22 cellular contexts compared by ENCODE assay signal in the genomic region with DNA sequence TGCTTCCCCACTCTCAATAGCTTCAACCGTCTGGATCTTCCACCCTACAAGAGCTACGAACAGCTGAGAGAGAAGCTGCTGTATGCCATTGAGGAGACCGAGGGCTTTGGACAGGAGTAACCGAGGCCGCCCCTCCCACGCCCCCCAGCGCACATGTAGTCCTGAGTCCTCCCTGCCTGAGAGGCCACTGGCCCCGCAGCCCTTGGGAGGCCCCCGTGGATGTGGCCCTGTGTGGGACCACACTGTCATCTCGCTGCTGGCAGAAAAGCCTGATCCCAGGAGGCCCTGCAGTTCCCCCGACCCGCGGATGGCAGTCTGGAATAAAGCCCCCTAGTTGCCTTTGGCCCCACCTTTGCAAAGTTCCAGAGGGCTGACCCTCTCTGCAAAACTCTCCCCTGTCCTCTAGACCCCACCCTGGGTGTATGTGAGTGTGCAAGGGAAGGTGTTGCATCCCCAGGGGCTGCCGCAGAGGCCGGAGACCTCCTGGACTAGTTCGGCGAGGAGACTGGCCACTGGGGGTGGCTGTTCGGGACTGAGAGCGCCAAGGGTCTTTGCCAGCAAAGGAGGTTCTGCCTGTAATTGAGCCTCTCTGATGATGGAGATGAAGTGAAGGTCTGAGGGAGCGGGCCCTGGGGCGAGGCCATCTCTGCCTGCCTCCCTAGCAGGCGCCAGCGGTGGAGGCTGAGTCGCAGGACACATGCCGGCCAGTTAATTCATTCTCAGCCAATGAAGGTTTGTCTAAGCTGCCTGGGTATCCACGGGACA. TPM values are rescaled to one million over a fixed set of nuclear protein-coding genes. Genes with fewer than 3 reads are reported as not detected.
DNase-seq lines count a peak whose midpoint lies in the region; ATAC-seq, FAIRE-seq and TF ChIP-seq lines count a peak whose summit lies in the region.
"Had no signal": no experiment of that assay in that cellular context is flagged by ENCODE, and none has a peak within 500 bp of the region (broad histone marks: within the 10 kb centered on the region; RNA-seq: fewer than 3 reads in every experiment).

No MANE protein-coding gene starts in this region.

- no peaks in the 10 kb centered on the region for H3K9me3 Mint-ChIP-seq in naive thymus-derived CD4-positive, alpha-beta T cell

- intact Hi-C loops in K562 (cut with micrococcal nuclease) (no loop called here), posterior vena cava (cut with DNase I) (loop anchor here in 1 of 2 donors (10.0 kb wide), 1 partner anchor 1215 kb away; no protein-coding TSS in a partner anchor)
- intact Hi-C loops in naive thymus-derived CD4-positive, alpha-beta T cell (cut with micrococcal nuclease): no loop called here

- no peak overlapping the region for H3K4me2 ChIP-seq in K562 (ENCODE audit: insufficient read depth, low read length)
- H3K4me2 ChIP-seq: KMS-11 had no signal

- H4K20me1 ChIP-seq in K562 (replicated peaks; ENCODE audit: control insufficient read depth, insufficient read depth, low read length): no peaks in the 10 kb centered on the region

- peak overlapping the region in 1 of 9 donors; percentile 6 for H3K27ac Mint-ChIP-seq in naive thymus-derived CD4-positive, alpha-beta T cell
- H3K27ac Mint-ChIP-seq: CD4-positive, CD25-positive, alpha-beta regulatory T cell had no signal

- FAIRE-seq in K562 (lab: Jason Lieb, UNC): no peak
- FAIRE-seq: HepG2 had no signal

- BruUV-seq in K562 (replicated peaks; lab: Mats Ljungman, UMichigan): TSS peak; percentile 28

- DNase-seq in stimulated activated CD4-positive, alpha-beta T cell treated with anti-CD3 and anti-CD28 coated beads, Interleukin-4, amount 100 ng/mL, for 24 hours: peak; percentile 2
- no peak for DNase-seq in stimulated activated CD4-positive, alpha-beta T cell treated with anti-CD3 and anti-CD28 coated beads, Interleukin-4, amount 100 ng/mL, for 1 hour
- DNase-seq in K562 (ENCODE audit: extremely low read depth in 1 of 4, low spot score in 3 of 4) (no peak), posterior vena cava (ENCODE audit: low spot score) (peak; percentile 76), HEK293T (ENCODE audit: extremely low spot score) (no peak)
- DNase-seq in naive thymus-derived CD4-positive, alpha-beta T cell: no peak
- DNase-seq: Caco-2; CD4-positive, CD25-positive, alpha-beta regulatory T cell; GDM1; NCI-H1417; NCI-H187; NCI-H2107; NCI-H2227 treated with DMSO at 0.1 percent for 48 hours; NCI-H510A treated with DMSO at 0.1 percent for 48 hours; NCI-H82; OCI-M1; SHP77 had no signal

- TF ChIP-seq CTCF in K562 (IDR thresholded peaks at IDR 0.05 in 2 of 3, conservative IDR thresholded peaks at IDR 0.05 in 1 of 3; ENCODE audit: insufficient read depth in 2 of 3, low read depth in 1 of 3, low read length in 3 of 3): no peak

- H3K9me3 ChIP-seq in K562 (replicated peaks; ENCODE audit: control insufficient read depth, insufficient read depth, low read depth, low read length): no peaks in the 10 kb centered on the region
- H3K9me3 ChIP-seq in naive thymus-derived CD4-positive, alpha-beta T cell (ENCODE audit: control insufficient read depth in 2 of 3, low read length in 3 of 3): no peaks in the 10 kb centered on the region
- H3K9me3 ChIP-seq: Caco-2 had no signal

- TF ChIP-seq RAD21 in K562 (CRISPR knock-in tag; conservative IDR thresholded peaks at IDR 0.05 in 1 of 2, IDR thresholded peaks at IDR 0.05 in 1 of 2): no peak

- H3K9me1 ChIP-seq in K562 (ENCODE audit: control insufficient read depth, insufficient read depth, low read length): no peaks in the 10 kb centered on the region

- no peak for TF ChIP-seq POLR2A in K562 (conservative IDR thresholded peaks at IDR 0.05)

- 84% methylated on average over 22 of the region's 26 CpGs for WGBS in K562 (ENCODE audit: insufficient coverage, low coverage, missing lambda C conversion rate)

- no peak for ATAC-seq in K562
- ATAC-seq in GM21717 (IDR thresholded peaks at IDR 0.05; ENCODE audit: unreplicated experiment): no peak
- no peak for ATAC-seq in naive thymus-derived CD4-positive, alpha-beta T cell
- ATAC-seq: HepG2 had no signal

- in situ Hi-C loops in K562 (cut with MboI): loop anchor here (10.0 kb wide), 1 partner anchor 225 kb away; no protein-coding TSS in a partner anchor

- no peaks in the 10 kb centered on the region for H3K79me2 ChIP-seq in K562 (ENCODE audit: control insufficient read depth, insufficient read depth, low read length)

- H3K27me3 ChIP-seq in K562 (ENCODE audit: control insufficient read depth in 2 of 2, insufficient read depth in 2 of 2, low read length in 2 of 2): no peaks in the 10 kb centered on the region
- no peaks in the 10 kb centered on the region for H3K27me3 ChIP-seq in naive thymus-derived CD4-positive, alpha-beta T cell (ENCODE audit: control insufficient read depth in 2 of 2, insufficient read depth in 2 of 2, low read length in 2 of 2)

- H3K36me3 Mint-ChIP-seq in naive thymus-derived CD4-positive, alpha-beta T cell: peaks cover 2 to 37% (median 9%) of the 10 kb centered on the region in 5 donors

- H2AFZ ChIP-seq in K562 (ENCODE audit: low read depth, low read length): no peak overlapping the region

- H3K4me1 ChIP-seq in K562 (replicated peaks in 1 of 2; ENCODE audit: control insufficient read depth in 2 of 2, insufficient read depth in 2 of 2, low read length in 2 of 2): no peaks in the 10 kb centered on the region
- H3K4me1 ChIP-seq in naive thymus-derived CD4-positive, alpha-beta T cell (ENCODE audit: control insufficient read depth in 2 of 2, insufficient read depth in 2 of 2, low read length in 2 of 2): no peaks in the 10 kb centered on the region
- H3K4me1 ChIP-seq: Caco-2 had no signal

- H3K27me3 Mint-ChIP-seq in naive thymus-derived CD4-positive, alpha-beta T cell: no peaks in the 10 kb centered on the region
- H3K27me3 Mint-ChIP-seq: CD4-positive, CD25-positive, alpha-beta regulatory T cell had no signal

- H3K9ac ChIP-seq in K562 (ENCODE audit: insufficient read depth in 1 of 2, low read depth in 2 of 2, low read length in 2 of 2): no peak overlapping the region
- H3K9ac ChIP-seq: KMS-11 had no signal

- H3K27ac ChIP-seq in K562 (ENCODE audit: extremely low read depth, low read depth, low read length): no peak overlapping the region
- no peak overlapping the region for H3K27ac ChIP-seq in naive thymus-derived CD4-positive, alpha-beta T cell (ENCODE audit: low read depth, low read length)
- H3K27ac ChIP-seq: KMS-11 had no signal

- no peak overlapping the region for H3K4me3 Mint-ChIP-seq in naive thymus-derived CD4-positive, alpha-beta T cell
- H3K4me3 Mint-ChIP-seq: CD4-positive, CD25-positive, alpha-beta regulatory T cell had no signal

- H3K4me3 ChIP-seq in K562: no peak overlapping the region
- H3K4me3 ChIP-seq in naive thymus-derived CD4-positive, alpha-beta T cell (ENCODE audit: low read length): no peak overlapping the region

- TF ChIP-seq EP300 in K562 (IDR thresholded peaks at IDR 0.05; ENCODE audit: low read length): no peak

- peaks cover 30% of the 10 kb centered on the region; the same call in 1 of the 3 replicates for H3K36me3 ChIP-seq in K562 (ENCODE audit: control insufficient read depth, insufficient read depth, low read length)
- peaks cover 0 to 73% (median 10%) of the 10 kb centered on the region in 3 experiments for H3K36me3 ChIP-seq in naive thymus-derived CD4-positive, alpha-beta T cell (ENCODE audit: control insufficient read depth in 2 of 3, insufficient read depth in 3 of 3, low read length in 3 of 3)

- H3K4me1 Mint-ChIP-seq in naive thymus-derived CD4-positive, alpha-beta T cell: no peaks in the 10 kb centered on the region
- H3K4me1 Mint-ChIP-seq: CD4-positive, CD25-positive, alpha-beta regulatory T cell had no signal

- CTCF ChIA-PET in K562 (lab: Yijun Ruan, JAX; ENCODE audit: low intra/inter-chr PET ratio) (no interaction called here), HEK293T (lab: Yijun Ruan, JAX) (no interaction called here)
- CTCF ChIA-PET in naive thymus-derived CD4-positive, alpha-beta T cell (lab: Charles Lee): interaction anchor here (1.2 kb wide), 1 partner anchor 9 kb away, joined by 3 read pairs; no protein-coding TSS in a partner anchor

- POLR2A ChIA-PET in K562 (lab: Yijun Ruan, JAX): interaction anchor here (0.5 to 0.7 kb wide), 3 partner anchors 9 to 640 kb away, joined by 3 to 4 read pairs (median 3); no protein-coding TSS in a partner anchor
- POLR2A ChIA-PET in HEK293T (lab: Yijun Ruan, JAX): no interaction called here
- POLR2A ChIA-PET in naive thymus-derived CD4-positive, alpha-beta T cell (lab: Charles Lee): no interaction called here

TF ChIP-seq in K562, 482 proteins besides CTCF, POLR2A, EP300 and RAD21 (continues in another document):
- TF ChIP-seq SP2 (IDR thresholded peaks at IDR 0.05; ENCODE audit: extremely low read depth, low read depth, low read length, poor library complexity, severe bottlenecking): no peak

TF ChIP-seq in HEK293T, 16 proteins besides CTCF, POLR2A, EP300 and RAD21 (continues in another document):
- TF ChIP-seq LEF1 (IDR thresholded peaks at IDR 0.05; ENCODE audit: borderline replicate concordance): no peak
- no peak for TF ChIP-seq ARNT (IDR thresholded peaks at IDR 0.05)
- no peak for TF ChIP-seq FOXM1 (IDR thresholded peaks at IDR 0.05; ENCODE audit: borderline replicate concordance)
- TF ChIP-seq HDGF (IDR thresholded peaks at IDR 0.05; ENCODE audit: borderline replicate concordance): no peak
- no peak for TF ChIP-seq FOXK2 (IDR thresholded peaks at IDR 0.05)
- no peak for TF ChIP-seq ZNF384 (IDR thresholded peaks at IDR 0.05)
- no peak for TF ChIP-seq TARDBP (IDR thresholded peaks at IDR 0.05)

RNA-seq across cellular contexts. Expression of gene CLEC18A, which starts 11.1 kb away (rescaled TPM):
- total RNA-seq in K562 (2011; cell fraction: chromatin; rRNA removed; ENCODE audit: low replicate concordance): 3.9 and 7.1 TPM in 2 replicates
- total RNA-seq in K562 (2011; cell fraction: nucleolus; rRNA removed): 4.1 and 5.5 TPM in 2 replicates
- 4.4 and 9.5 TPM in 2 replicates for total RNA-seq in K562 (2011; cell fraction: nucleoplasm; rRNA removed)
- total RNA-seq in K562 (2014; rRNA removed): 0.23 and 0.24 TPM in 2 replicates
- 0.06 and 0.33 TPM in 2 replicates for total RNA-seq in K562 (2014; rRNA removed; fragmentation: Illumina TruSeq; extraction: Trizol)
- total RNA-seq in K562 (2015; rRNA removed; fragmentation: Illumina TruSeq; extraction: Trizol): 0.19 and 0.25 TPM in 2 replicates
- total RNA-seq in K562 (2021): 0.27 and 0.29 TPM in 2 replicates
- 0.17 and 0.28 TPM in 2 replicates for polyA plus RNA-seq in K562 (2011; rRNA removed)
- 0.16 and 0.25 TPM in 2 replicates for polyA plus RNA-seq in K562 (2011; cell fraction: cytosol; rRNA removed)
- polyA plus RNA-seq in K562 (2011; cell fraction: nucleus; rRNA removed): 2.0 and 2.5 TPM in 2 replicates
- 0.10 and 0.29 TPM in 2 replicates for polyA plus RNA-seq in K562 (2012)
- 0.13 and 0.22 TPM in 2 replicates for polyA plus RNA-seq in K562 (2014; fragmentation: Illumina TruSeq; extraction: Trizol)
- polyA plus RNA-seq in K562 (2014; fragmentation: Nextera tagmentation; extraction: Ambion mirVana): not detected
- polyA plus RNA-seq in K562 (2014; rRNA removed): 0.08 and 0.58 TPM in 2 replicates
- 0.27 TPM in 1 of 2 replicates, not detected in the other for polyA minus RNA-seq in K562 (2011; rRNA and poly(A)+ RNA removed)
- not detected in 2 replicates for polyA minus RNA-seq in K562 (2011; cell fraction: cytosol; rRNA and poly(A)+ RNA removed)
- 1.2 and 1.7 TPM in 2 replicates for polyA minus RNA-seq in K562 (2011; cell fraction: nucleus; rRNA and poly(A)+ RNA removed)
- total RNA-seq in posterior vena cava: under 1 TPM in 1 of 2 donors, not detected in 1; 0.43 TPM
- total RNA-seq in naive thymus-derived CD4-positive, alpha-beta T cell: 1 to 10 TPM; 1.4 to 7.4 (median 3.6) TPM
- polyA plus RNA-seq in naive thymus-derived CD4-positive, alpha-beta T cell: not detected
- total RNA-seq: H7 had no signal
- polyA plus RNA-seq: AG04450 had no signal

Comparison
In these comparisons a context has a peak if more than half of its experiments do, and no peak if none do; other contexts are left out.
1. DNase-seq: peak in stimulated activated CD4-positive, alpha-beta T cell treated with anti-CD3 and anti-CD28 coated beads, Interleukin-4, amount 100 ng/mL, for 24 hours (single experiment) and posterior vena cava (single experiment); none in stimulated activated CD4-positive, alpha-beta T cell treated with anti-CD3 and anti-CD28 coated beads, Interleukin-4, amount 100 ng/mL, for 1 hour (single experiment), K562 (0 of 4), HEK293T (single experiment) and naive thymus-derived CD4-positive, alpha-beta T cell (0 of 9).